In the genomic region with DNA sequence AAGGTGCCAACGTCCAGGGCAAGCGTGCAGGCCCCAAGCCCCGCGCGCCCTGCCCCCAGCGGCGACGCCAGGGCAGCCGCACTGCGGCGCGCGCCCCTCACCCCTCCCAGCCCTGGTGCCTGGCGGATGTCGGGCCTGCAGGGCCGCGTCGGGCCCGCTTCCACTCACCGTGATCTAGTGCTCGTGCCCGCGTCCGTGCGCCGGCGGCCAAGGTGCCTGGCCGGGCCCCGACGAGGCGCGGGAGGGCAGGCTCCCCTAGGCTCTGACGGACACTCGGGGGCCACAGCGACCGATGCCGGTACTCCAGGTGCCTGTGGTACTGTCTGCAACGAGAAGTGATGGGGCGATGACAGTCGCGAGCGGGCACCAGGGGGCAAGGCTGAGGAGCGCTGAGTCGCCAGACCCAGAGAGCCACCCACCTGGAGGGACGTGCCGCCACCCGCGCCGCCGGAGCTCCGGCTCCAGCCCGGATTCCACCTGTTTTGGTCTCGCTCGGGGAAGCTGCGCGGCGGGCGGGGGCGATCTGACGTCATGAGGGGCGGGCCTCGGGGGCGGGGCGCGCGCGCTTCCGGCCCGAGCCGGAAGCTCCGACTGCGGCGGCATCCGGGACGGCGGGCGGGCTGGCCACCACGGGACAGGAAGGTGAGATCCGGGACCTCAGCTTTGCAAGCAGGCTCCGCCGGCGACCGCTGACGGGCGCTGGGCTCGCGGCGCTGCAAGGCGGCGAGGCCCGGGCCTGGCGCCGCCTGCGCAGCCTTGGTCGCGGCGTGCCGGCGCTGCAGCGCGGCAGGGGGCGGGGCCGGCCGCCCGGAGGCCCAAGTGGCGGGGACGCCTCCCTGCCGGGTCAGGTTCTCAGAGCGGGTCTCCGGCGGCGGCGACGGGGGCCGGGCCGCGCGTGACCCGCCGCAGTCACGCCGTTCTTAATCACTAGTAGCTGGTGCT, we compare ENCODE assay signal across 8 cellular contexts. TPM values are rescaled to one million over a fixed set of nuclear protein-coding genes. Genes with fewer than 3 reads are reported as not detected.
DNase-seq lines count a peak whose midpoint lies in the region; ATAC-seq lines count a peak whose summit lies in the region.

A gene with protein sequence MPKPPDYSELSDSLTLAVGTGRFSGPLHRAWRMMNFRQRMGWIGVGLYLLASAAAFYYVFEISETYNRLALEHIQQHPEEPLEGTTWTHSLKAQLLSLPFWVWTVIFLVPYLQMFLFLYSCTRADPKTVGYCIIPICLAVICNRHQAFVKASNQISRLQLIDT (plus strand): TSS at position 927 of the 942 bp plus-strand sequence. CDS start 89 bp downstream, outside the sequence.
A gene with protein sequence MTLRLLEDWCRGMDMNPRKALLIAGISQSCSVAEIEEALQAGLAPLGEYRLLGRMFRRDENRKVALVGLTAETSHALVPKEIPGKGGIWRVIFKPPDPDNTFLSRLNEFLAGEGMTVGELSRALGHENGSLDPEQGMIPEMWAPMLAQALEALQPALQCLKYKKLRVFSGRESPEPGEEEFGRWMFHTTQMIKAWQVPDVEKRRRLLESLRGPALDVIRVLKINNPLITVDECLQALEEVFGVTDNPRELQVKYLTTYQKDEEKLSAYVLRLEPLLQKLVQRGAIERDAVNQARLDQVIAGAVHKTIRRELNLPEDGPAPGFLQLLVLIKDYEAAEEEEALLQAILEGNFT (minus strand): TSS at position 507 of the 942 bp plus-strand sequence. CDS start 655 bp downstream, outside the sequence.

- H3K27ac Mint-ChIP-seq in activated CD8-positive, alpha-beta T cell treated with anti-CD3 and anti-CD28 coated beads, Interleukin-2, amount 10 ng/mL, durations not matched to agents 7 days and 5 days: peak within 1 kb of the TSS; percentile 92

- H3K4ac ChIP-seq in mesendoderm (ENCODE audit: low read depth, low read length): no peak within 1 kb of the TSS

- POLR2A ChIA-PET in activated CD8-positive, alpha-beta T cell treated with anti-CD3 and anti-CD28 coated beads, Interleukin-2, amount 10 ng/mL, durations not matched to agents 7 days and 5 days (lab: Charles Lee): interaction anchor here (0.5 to 4.3 kb wide), 15 partner anchors 9 to 337 kb away, joined by 3 to 87 read pairs (median 4); a partner anchor contains a TSS

- H3K4me3 Mint-ChIP-seq in activated CD8-positive, alpha-beta T cell treated with anti-CD3 and anti-CD28 coated beads, Interleukin-2, amount 10 ng/mL, durations not matched to agents 7 days and 5 days: peak within 1 kb of the TSS; percentile 95

- peak; percentile 86 for ATAC-seq in HG03439 (IDR thresholded peaks at IDR 0.05; ENCODE audit: unreplicated experiment)
- peak; percentile 93 for ATAC-seq in activated CD8-positive, alpha-beta T cell treated with anti-CD3 and anti-CD28 coated beads, Interleukin-2, amount 10 ng/mL, durations not matched to agents 7 days and 5 days

- H3K27ac ChIP-seq in mesendoderm (ENCODE audit: low read depth, low read length): peak within 1 kb of the TSS; percentile 100

- H2BK15ac ChIP-seq in mesendoderm (replicated peaks; ENCODE audit: low read depth): no peak within 1 kb of the TSS

- H3K27me3 ChIP-seq in mesendoderm (ENCODE audit: insufficient read depth, low read length, poor library complexity): no peaks in the 10 kb centered on the region

- H3K27me3 Mint-ChIP-seq in activated CD8-positive, alpha-beta T cell treated with anti-CD3 and anti-CD28 coated beads, Interleukin-2, amount 10 ng/mL, durations not matched to agents 7 days and 5 days (ENCODE audit: low read depth): no peaks in the 10 kb centered on the region

- H3K23ac ChIP-seq in mesendoderm (ENCODE audit: low read length): peak within 1 kb of the TSS; percentile 98

- CTCF ChIA-PET in activated CD8-positive, alpha-beta T cell treated with anti-CD3 and anti-CD28 coated beads, Interleukin-2, amount 10 ng/mL, durations not matched to agents 7 days and 5 days (lab: Charles Lee): interaction anchor here (0.8 to 3.1 kb wide), 10 partner anchors 10 to 233 kb away, joined by 3 to 40 read pairs (median 4); a partner anchor contains a TSS

- H4K5ac ChIP-seq in mesendoderm (ENCODE audit: low read length): no peak within 1 kb of the TSS

- H3K56ac ChIP-seq in mesendoderm (ENCODE audit: low read length): peak within 1 kb of the TSS; percentile 97

- WGBS in mesendoderm (ENCODE audit: extremely low coverage, insufficient coverage, low lambda C conversion rate): no CpG with 5 or more reads among the region's 122 CpGs

- DNase-seq in CD1c-positive myeloid dendritic cell (ENCODE audit: extremely low spot score) (peak; percentile 95), GM19238 (ENCODE audit: insufficient read length, low spot score) (peak; percentile 85), NCI-H82 (lab: John Stamatoyannopoulos, UW) (peak; percentile 81), mesendoderm (peak; percentile 95)
- peak; percentile 94 for DNase-seq in activated CD8-positive, alpha-beta T cell treated with anti-CD3 and anti-CD28 coated beads, Interleukin-2, amount 10 ng/mL, durations not matched to agents 7 days and 5 days
- peak; percentile 86 for DNase-seq in effector CD8-positive, alpha-beta T cell (lab: John Stamatoyannopoulos, UW)
- peak; percentile 76 for DNase-seq in stimulated activated CD8-positive, alpha-beta memory T cell treated with anti-CD3 and anti-CD28 coated beads, Interleukin-15, amount 100 ng/mL, for 1 hour (ENCODE audit: low read depth)

- H3K4me2 ChIP-seq in mesendoderm (ENCODE audit: low read length): peak within 1 kb of the TSS; percentile 100

- H3K79me2 ChIP-seq in mesendoderm (ENCODE audit: control insufficient read depth, insufficient read depth, low read length): peaks cover 11% of the 10 kb centered on the region

- H2AK5ac ChIP-seq in mesendoderm (ENCODE audit: low read length): no peak within 1 kb of the TSS

- H4K8ac ChIP-seq in mesendoderm (ENCODE audit: low read depth, low read length): peak within 1 kb of the TSS; percentile 31

- H3K4me3 ChIP-seq in mesendoderm (ENCODE audit: low read length): peak within 1 kb of the TSS; percentile 96

- no peaks in the 10 kb centered on the region for H3K9me3 Mint-ChIP-seq in activated CD8-positive, alpha-beta T cell treated with anti-CD3 and anti-CD28 coated beads, Interleukin-2, amount 10 ng/mL, durations not matched to agents 7 days and 5 days (ENCODE audit: insufficient read depth)

- H3K4me1 ChIP-seq in mesendoderm (ENCODE audit: control insufficient read depth, low read depth, low read length): peaks cover 2% of the 10 kb centered on the region

- H3K9ac ChIP-seq in mesendoderm (ENCODE audit: low read length): peak within 1 kb of the TSS; percentile 94

- peaks cover 7% of the 10 kb centered on the region for H3K79me1 ChIP-seq in mesendoderm (ENCODE audit: low read length)

- H3K36me3 Mint-ChIP-seq in activated CD8-positive, alpha-beta T cell treated with anti-CD3 and anti-CD28 coated beads, Interleukin-2, amount 10 ng/mL, durations not matched to agents 7 days and 5 days (ENCODE audit: low read depth): peaks cover 35% of the 10 kb centered on the region

- peak within 1 kb of the TSS; percentile 30 for H2BK120ac ChIP-seq in mesendoderm (ENCODE audit: low read depth, low read length)

- peak within 1 kb of the TSS; percentile 94 for H3K18ac ChIP-seq in mesendoderm (ENCODE audit: low read length)

- peaks cover 34% of the 10 kb centered on the region for H3K4me1 Mint-ChIP-seq in activated CD8-positive, alpha-beta T cell treated with anti-CD3 and anti-CD28 coated beads, Interleukin-2, amount 10 ng/mL, durations not matched to agents 7 days and 5 days (ENCODE audit: low read depth)

- no peaks in the 10 kb centered on the region for H3K36me3 ChIP-seq in mesendoderm (ENCODE audit: control insufficient read depth, insufficient read depth, low read length)

- no peak within 1 kb of the TSS for H2BK5ac ChIP-seq in mesendoderm (ENCODE audit: low read length)

RNA-seq across cellular contexts. Expression of the first gene that starts in this region (rescaled TPM):
- total RNA-seq in activated CD8-positive, alpha-beta T cell treated with anti-CD3 and anti-CD28 coated beads, Interleukin-2, amount 10 ng/mL, durations not matched to agents 7 days and 5 days: 10 to 100 TPM in 1 of 2 experiments, 1 to 10 TPM in 1; 9.7 to 10.6 TPM
- 31.1 TPM for polyA plus RNA-seq in mesendoderm (2013, experiment 1 of 2)
- 29.8 TPM for polyA plus RNA-seq in mesendoderm (2013, experiment 2 of 2)

RNA-seq across cellular contexts. Expression of the second gene that starts in this region (rescaled TPM):
- total RNA-seq in activated CD8-positive, alpha-beta T cell treated with anti-CD3 and anti-CD28 coated beads, Interleukin-2, amount 10 ng/mL, durations not matched to agents 7 days and 5 days: 10 to 100 TPM; 21.0 to 21.5 TPM
- polyA plus RNA-seq in mesendoderm (2013, experiment 1 of 2): 8.7 TPM
- 8.4 TPM for polyA plus RNA-seq in mesendoderm (2013, experiment 2 of 2)

Comparison
In these comparisons a context has a peak if more than half of its experiments do, and no peak if none do; other contexts are left out.
1. Peak in every context shown above with its lines: DNase-seq, ATAC-seq, H3K4me3 ChIP-seq and H3K27ac ChIP-seq.